ENCODE assay signal across 20 cellular contexts in the genomic region with DNA sequence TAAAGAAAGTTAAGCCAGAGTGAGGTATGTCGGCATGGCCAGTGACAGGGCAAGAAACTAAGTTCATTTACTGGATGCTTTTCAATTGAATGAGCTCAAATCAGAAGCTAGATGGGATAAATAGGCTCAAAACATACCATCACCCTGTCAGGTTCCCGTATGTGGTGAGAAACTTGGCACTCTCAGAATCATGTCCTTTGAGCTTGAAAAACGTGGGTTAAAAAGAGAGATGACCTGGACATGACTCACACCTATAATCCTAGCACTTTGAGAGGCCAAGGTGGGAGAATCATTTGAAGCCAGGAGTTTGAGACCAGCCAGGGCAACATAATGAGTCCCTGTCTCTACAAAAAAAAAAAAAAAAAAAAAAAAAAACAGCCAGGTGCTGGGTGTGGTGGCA.
DNase-seq lines count a peak whose midpoint lies in the region; ATAC-seq, FAIRE-seq and TF ChIP-seq lines count a peak whose summit lies in the region.
"Had no signal": no experiment of that assay in that cellular context is flagged by ENCODE, and none has a peak within 500 bp of the region (broad histone marks: within the 10 kb centered on the region; RNA-seq: fewer than 3 reads in every experiment).

No MANE protein-coding gene starts in this region.

- H4K20me1 ChIP-seq in HCT116 (ENCODE audit: insufficient read depth) = no peaks in the 10 kb centered on the region
- H4K20me1 ChIP-seq in PC-3 (ENCODE audit: low read length) = no peaks in the 10 kb centered on the region
- H4K20me1 ChIP-seq: BLaER1 had no signal

- peaks cover 7% of the 10 kb centered on the region for H3K4me1 Mint-ChIP-seq in endodermal cell

- H3K9ac ChIP-seq in HCT116 (ENCODE audit: low read length) = no peak overlapping the region
- no peak overlapping the region for H3K9ac ChIP-seq in PC-3 (ENCODE audit: low read length)
- H3K9ac ChIP-seq in endodermal cell (ENCODE audit: extremely low read depth, low read length, poor library complexity, severe bottlenecking) = no peak overlapping the region
- H3K9ac ChIP-seq: BLaER1, KMS-11 had no signal

- peaks cover 14% of the 10 kb centered on the region for H3K27me3 Mint-ChIP-seq in endodermal cell (ENCODE audit: insufficient read depth)

- H3K79me2 ChIP-seq in HCT116 (ENCODE audit: insufficient read depth, low read length) (no peaks in the 10 kb centered on the region), PC-3 (ENCODE audit: low read length) (no peaks in the 10 kb centered on the region)

- H3K9me3 ChIP-seq in HCT116 (ENCODE audit: control insufficient read depth in 1 of 2, insufficient read depth in 1 of 2, low read depth in 1 of 2, low read length in 2 of 2) = no peaks in the 10 kb centered on the region
- no peaks in the 10 kb centered on the region for H3K9me3 ChIP-seq in PC-3 (ENCODE audit: low read length)
- peaks cover 19% of the 10 kb centered on the region for H3K9me3 ChIP-seq in endodermal cell (ENCODE audit: control insufficient read depth, low read length)
- H3K9me3 ChIP-seq: BLaER1 had no signal

- H2AFZ ChIP-seq in HCT116 (ENCODE audit: low read depth, low read length, poor library complexity, severe bottlenecking) = no peak overlapping the region
- no peak overlapping the region for H2AFZ ChIP-seq in PC-3 (ENCODE audit: low read length)

- H3K4me3 ChIP-seq in HCT116 (replicated peaks in 1 of 2; ENCODE audit: low read depth in 1 of 2, low read length in 2 of 2) = no peak overlapping the region
- H3K4me3 ChIP-seq in PC-3 (ENCODE audit: low read length) = no peak overlapping the region
- no peak overlapping the region for H3K4me3 ChIP-seq in epithelial cell of esophagus (ENCODE audit: low read length)
- H3K4me3 ChIP-seq in endodermal cell (ENCODE audit: low read length) = no peak overlapping the region
- H3K4me3 ChIP-seq: BLaER1 had no signal

- H3K4me2 ChIP-seq in HCT116 (ENCODE audit: low read length) = no peak overlapping the region
- H3K4me2 ChIP-seq in PC-3 (ENCODE audit: low read length) = no peak overlapping the region
- H3K4me2 ChIP-seq: BLaER1, KMS-11 had no signal

- H3K4me3 Mint-ChIP-seq in endodermal cell = no peak overlapping the region
- H3K4me3 Mint-ChIP-seq: CD8-positive, alpha-beta T cell; H9 had no signal

- 38 to 77% methylated on average over 1 to 3 of the region's 3 CpGs for WGBS in endodermal cell (ENCODE audit: insufficient coverage in 1 of 2, insufficient read length in 1 of 2), 2 experiments

- no peaks in the 10 kb centered on the region for H3F3A ChIP-seq in PC-3 (ENCODE audit: low read length, unreplicated experiment)

- H3K9me2 ChIP-seq in HCT116 (ENCODE audit: insufficient read depth) (no peaks in the 10 kb centered on the region), PC-3 (replicated peaks; ENCODE audit: low read length) (no peaks in the 10 kb centered on the region)

- H3K27ac Mint-ChIP-seq in endodermal cell = no peak overlapping the region
- H3K27ac Mint-ChIP-seq: CD8-positive, alpha-beta T cell had no signal

- no peak for TF ChIP-seq POLR2A in HCT116 (IDR thresholded peaks at IDR 0.05; ENCODE audit: borderline replicate concordance, extremely low read depth, insufficient read depth, insufficient read length)

- peaks cover 7% of the 10 kb centered on the region for H3K9me3 Mint-ChIP-seq in endodermal cell
- H3K9me3 Mint-ChIP-seq: CD8-positive, alpha-beta T cell had no signal

- H3K27ac ChIP-seq in HCT116 (ENCODE audit: low read depth, low read length) (no peak overlapping the region), PC-3 (ENCODE audit: low read length) (no peak overlapping the region), endodermal cell (ENCODE audit: low read depth, low read length) (no peak overlapping the region)
- H3K27ac ChIP-seq: BLaER1, HL-60, KMS-11 had no signal

- no peak for TF ChIP-seq RAD21 in HCT116 (IDR thresholded peaks at IDR 0.05; ENCODE audit: low read depth)

- no peak for DNase-seq in HCT116 (ENCODE audit: low read depth, low spot score)
- DNase-seq in PC-3 = peak; percentile 29
- DNase-seq in epithelial cell of esophagus (ENCODE audit: low read depth) = peak; percentile 17
- DNase-seq in HTR-8/SVneo (ENCODE audit: insufficient read length, low spot score) = no peak
- no peak for DNase-seq in endodermal cell
- DNase-seq in SW 1271 (lab: John Stamatoyannopoulos, UW) = no peak
- DNase-seq: ACHN; CD8-positive, alpha-beta T cell; DMS153; GDM1; H9; NCI-H1417 treated with DMSO at 0.1 percent for 48 hours; NCI-H187; NCI-H526; OCI-M1; Right ventricle myocardium superior had no signal

- H3K27me3 ChIP-seq in HCT116 (ENCODE audit: insufficient read depth, low read length) (no peaks in the 10 kb centered on the region), PC-3 (ENCODE audit: low read length) (no peaks in the 10 kb centered on the region), endodermal cell (ENCODE audit: control insufficient read depth, insufficient read depth, low read length, poor library complexity, severe bottlenecking) (no peaks in the 10 kb centered on the region)
- H3K27me3 ChIP-seq: BLaER1 had no signal

- H3K4me1 ChIP-seq in HCT116 (ENCODE audit: control insufficient read depth in 1 of 2, insufficient read depth in 2 of 2, low read length in 2 of 2) = peaks cover 0 to 6% of the 10 kb centered on the region in 2 experiments; a peak in 1 of 4 replicates
- no peaks in the 10 kb centered on the region for H3K4me1 ChIP-seq in PC-3 (ENCODE audit: insufficient read depth, low read length)
- peaks cover 2% of the 10 kb centered on the region for H3K4me1 ChIP-seq in endodermal cell (ENCODE audit: control insufficient read depth, insufficient read depth, low read length)
- H3K4me1 ChIP-seq: BLaER1 had no signal

- BruUV-seq in HCT116 (replicated peaks; lab: Mats Ljungman, UMichigan) = no TSS peak
- BruUV-seq in PC-3 (replicated peaks; lab: Mats Ljungman, UMichigan) = no TSS peak

- TF ChIP-seq CTCF in HCT116 (IDR thresholded peaks at IDR 0.05 in 2 of 3, conservative IDR thresholded peaks at IDR 0.05 in 1 of 3; ENCODE audit: borderline replicate concordance in 1 of 3, insufficient read depth in 1 of 3, low read depth in 2 of 3, low read length in 2 of 3) (no peak), PC-3 (conservative IDR thresholded peaks at IDR 0.05; ENCODE audit: low read depth, low read length) (no peak), epithelial cell of esophagus (IDR thresholded peaks at IDR 0.05; ENCODE audit: insufficient read depth, low read depth, low read length, missing control alignments) (no peak), endodermal cell (conservative IDR thresholded peaks at IDR 0.05) (no peak)

- CTCF ChIA-PET in HCT116 (lab: Charles Lee) (interaction anchor here (0.7 kb wide), 1 partner anchor 171 kb away, joined by 3 read pairs; no protein-coding TSS in a partner anchor), PC-3 (lab: Charles Lee) (interaction anchor here (0.5 kb wide), 1 partner anchor 117 kb away, joined by 3 read pairs; no protein-coding TSS in a partner anchor)

- FAIRE-seq in HTR-8/SVneo (lab: Jason Lieb, UNC) = no peak

- ATAC-seq in HCT116 = peak; percentile 30; the same call in 1 of the 2 replicates
- no peak for ATAC-seq in PC-3
- no peak for ATAC-seq in HG02970 (IDR thresholded peaks at IDR 0.05; ENCODE audit: low FRiP score, unreplicated experiment)
- ATAC-seq: CD8-positive, alpha-beta T cell had no signal

- RAD21 ChIA-PET in HCT116 (lab: Charles Lee; ENCODE audit: low non-redundant PET in 1 of 2, low total read pairs in 2 of 2, uncharacterized antibody in 2 of 2, unreplicated experiment in 2 of 2) = interaction anchor here in 1 of 2 experiments (0.7 kb wide), 1 partner anchor 51 kb away, joined by 3 read pairs; no protein-coding TSS in a partner anchor

- H3K36me3 Mint-ChIP-seq in endodermal cell (ENCODE audit: low read depth) = peaks cover 42% of the 10 kb centered on the region
- H3K36me3 Mint-ChIP-seq: CD8-positive, alpha-beta T cell had no signal

- intact Hi-C loops in HCT116 (cut with micrococcal nuclease) (no loop called here), PC-3 (cut with micrococcal nuclease) (no loop called here)

- POLR2A ChIA-PET in HCT116 (lab: Charles Lee) = no interaction called here
- POLR2A ChIA-PET in PC-3 (lab: Charles Lee; ENCODE audit: unreplicated experiment) = no interaction called here

- no peaks in the 10 kb centered on the region for H3K36me3 ChIP-seq in HCT116 (ENCODE audit: control insufficient read depth in 1 of 2, insufficient read depth in 2 of 2, low read length in 2 of 2)
- no peaks in the 10 kb centered on the region for H3K36me3 ChIP-seq in PC-3 (ENCODE audit: low read depth, low read length)
- H3K36me3 ChIP-seq in endodermal cell (ENCODE audit: control insufficient read depth, insufficient read depth, low read length) = peaks cover 46% of the 10 kb centered on the region
- H3K36me3 ChIP-seq: BLaER1 had no signal

TF ChIP-seq in HCT116, 20 proteins besides CTCF, POLR2A, EP300 and RAD21 (continues in another document):
- TF ChIP-seq TCF7L2 (IDR thresholded peaks at IDR 0.05; ENCODE audit: borderline replicate concordance, extremely low read depth, insufficient read depth, insufficient read length) (no peak), ZNF274 (IDR thresholded peaks at IDR 0.05; ENCODE audit: low read depth, low read length) (no peak), EGR1 (IDR thresholded peaks at IDR 0.05; ENCODE audit: low read depth) (no peak), ZFX (IDR thresholded peaks at IDR 0.05) (no peak), FOSL1 (IDR thresholded peaks at IDR 0.05; ENCODE audit: low read depth) (peak; percentile 32; the same call in 1 of the 2 replicates), EZH2 (IDR thresholded peaks at IDR 0.05) (no peak), SIN3A (IDR thresholded peaks at IDR 0.05; ENCODE audit: low read depth) (no peak), EZH2phosphoT487 (IDR thresholded peaks at IDR 0.05; ENCODE audit: borderline replicate concordance) (no peak), JUND (IDR thresholded peaks at IDR 0.05) (no peak), MAX (IDR thresholded peaks at IDR 0.05) (peak; percentile 42; the same call in 1 of the 2 replicates)

Comparison
In these comparisons a context has a peak if more than half of its experiments do, and no peak if none do; other contexts are left out.
1. DNase-seq: peak in PC-3 (single experiment) and epithelial cell of esophagus (single experiment); none in HCT116 (single experiment), HTR-8/SVneo (single experiment), endodermal cell (single experiment) and SW 1271 (0 of 2).